Comparison of ENCODE assay signal across 16 cellular contexts in genomic region chr9:81801190-81801589, GRCh38.
A peak's percentile ranks its signal among the peaks of the same experiment; 100 is the strongest.
DNase-seq lines count a peak whose midpoint lies in the region; ATAC-seq, FAIRE-seq and TF ChIP-seq lines count a peak whose summit lies in the region.
"Had no signal": no experiment of that assay in that cellular context is flagged by ENCODE, and none has a peak within 500 bp of the region (broad histone marks: within the 10 kb centered on the region; RNA-seq: fewer than 3 reads in every experiment).

No MANE protein-coding gene starts in this region.

- H4K20me1 ChIP-seq in PC-9 (ENCODE audit: insufficient read depth): no peaks in the 10 kb centered on the region

- no peak for TF ChIP-seq POLR2A in H54 (IDR thresholded peaks at IDR 0.05; ENCODE audit: low read depth, low read length)
- TF ChIP-seq POLR2A in ovary (IDR thresholded peaks at IDR 0.05): no peak

- no peak overlapping the region for H3K4me2 ChIP-seq in PC-9

- intact Hi-C loops in PC-9 (cut with micrococcal nuclease; ENCODE audit: unreplicated experiment) (no loop called here), ovary (cut with DNase I) (no loop called here)

- CTCF ChIA-PET in PC-9 (lab: Charles Lee): interaction anchor here (0.7 kb wide), 1 partner anchor 27 kb away, joined by 3 read pairs; no protein-coding TSS in a partner anchor

- peaks cover 6% of the 10 kb centered on the region; the same call in 1 of the 2 replicates for H3F3A ChIP-seq in PC-9 (ENCODE audit: insufficient read depth, low read depth)

- no peaks in the 10 kb centered on the region for H3K79me2 ChIP-seq in PC-9 (ENCODE audit: low read depth)

- ATAC-seq in HG03442 (IDR thresholded peaks at IDR 0.05; ENCODE audit: unreplicated experiment): no peak
- ATAC-seq: left lung had no signal

- no peaks in the 10 kb centered on the region for H3K9me3 ChIP-seq in PC-9 (ENCODE audit: insufficient read depth, low read depth)
- no peaks in the 10 kb centered on the region for H3K9me3 ChIP-seq in ovary
- H3K9me3 ChIP-seq: left lung had no signal

- H2AFZ ChIP-seq in PC-9: no peak overlapping the region

- H3K4me3 ChIP-seq in AG10803 (ENCODE audit: low read length) (no peak overlapping the region), PC-9 (no peak overlapping the region), ovary (no peak overlapping the region)
- H3K4me3 ChIP-seq: left lung had no signal

- TF ChIP-seq EP300 in ovary (IDR thresholded peaks at IDR 0.05): no peak

- no TSS peak for BruUV-seq in PC-9 (replicated peaks; lab: Mats Ljungman, UMichigan)

- no peaks in the 10 kb centered on the region for H3K36me3 ChIP-seq in PC-9 (ENCODE audit: low read depth)
- no peaks in the 10 kb centered on the region for H3K36me3 ChIP-seq in ovary
- H3K36me3 ChIP-seq: left lung had no signal

- 0 out of 2 replicates have a peak, but pooled peaks cover 11% of the 10 kb centered on the region for H3K4me1 ChIP-seq in PC-9 (replicated peaks; ENCODE audit: insufficient read depth)
- no peaks in the 10 kb centered on the region for H3K4me1 ChIP-seq in ovary (ENCODE audit: insufficient read depth)
- H3K4me1 ChIP-seq: left lung had no signal

- WGBS in ovary, 3 donors: 51 to 73% (median 61%) methylated on average over 3 of the region's 3 CpGs

- H3K27ac ChIP-seq in PC-9 (0 out of 2 replicates have a peak overlapping the region, but pooled peaks have one; percentile 0), ovary (no peak overlapping the region)
- H3K27ac ChIP-seq: left lung had no signal

- DNase-seq in AG10803 (ENCODE audit: low read depth) (peak; percentile 79), H54 (ENCODE audit: insufficient read length, low spot score) (peak; percentile 73), PC-9 (peak in 1 of 2 experiments; percentile 15), fibroblast of peridontal ligament (ENCODE audit: extremely low read depth) (peak; percentile 64), GF-D8 (lab: John Stamatoyannopoulos, UW) (no peak), ovary (no peak), NCI-H1694 (lab: John Stamatoyannopoulos, UW) (no peak)
- DNase-seq: effector CD4-positive, alpha-beta T cell; left lung; NCI-H1694 treated with DMSO at 0.1 percent for 48 hours; NCI-H524 treated with DMSO at 0.1 percent for 48 hours; nucleus accumbens; stimulated activated CD4-positive, alpha-beta T cell treated with anti-CD3 and anti-CD28 coated beads, Interleukin-4, amount 100 ng/mL, for 1 hour had no signal

- TF ChIP-seq CTCF in AG10803 (conservative IDR thresholded peaks at IDR 0.05; ENCODE audit: low read length) (no peak), PC-9 (conservative IDR thresholded peaks at IDR 0.05) (no peak), ovary (IDR thresholded peaks at IDR 0.05) (no peak)

- no peaks in the 10 kb centered on the region for H3K9me2 ChIP-seq in PC-9 (ENCODE audit: insufficient read depth)

- POLR2A ChIA-PET in PC-9 (lab: Charles Lee; ENCODE audit: unreplicated experiment): interaction anchor here (0.6 kb wide), 1 partner anchor 111 kb away, joined by 4 read pairs; no protein-coding TSS in a partner anchor

- H3K27me3 ChIP-seq in PC-9 (ENCODE audit: insufficient read depth, low read depth) (no peaks in the 10 kb centered on the region), ovary (no peaks in the 10 kb centered on the region)
- H3K27me3 ChIP-seq: left lung had no signal

- peak; percentile 100 for FAIRE-seq in H54 (lab: Jason Lieb, UNC)
- FAIRE-seq: D721Med, GM19239 had no signal

Comparison
In these comparisons a context has a peak if more than half of its experiments do, and no peak if none do; other contexts are left out.
1. DNase-seq: peak in AG10803 (single experiment), H54 (single experiment) and fibroblast of peridontal ligament (single experiment); none in GF-D8 (single experiment), ovary (0 of 5) and NCI-H1694 (single experiment).